In genomic region chr22:30243671-30244465, GRCh38 we compare ENCODE assay signal across 17 cellular contexts. TPM values are rescaled to one million over a fixed set of nuclear protein-coding genes. Genes with fewer than 3 reads are reported as not detected.
DNase-seq lines count a peak whose midpoint lies in the region; ATAC-seq, FAIRE-seq and TF ChIP-seq lines count a peak whose summit lies in the region.
"Had no signal": no experiment of that assay in that cellular context is flagged by ENCODE, and none has a peak within 500 bp of the region (broad histone marks: within the 10 kb centered on the region; RNA-seq: fewer than 3 reads in every experiment).

No MANE protein-coding gene starts in this region.

- FAIRE-seq in A549 (lab: Jason Lieb, UNC): no peak
- FAIRE-seq: endothelial cell of umbilical vein, islet of Langerhans had no signal

- H3K27ac ChIP-seq in A549: peak overlapping the region; percentile 99 to 100; a peak in 5 of 6 replicates
- no peak overlapping the region for H3K27ac ChIP-seq in CD4-positive, CD25-positive, alpha-beta regulatory T cell (ENCODE audit: insufficient read depth, low read length, poor library complexity, severe bottlenecking)
- H3K27ac ChIP-seq in CD8-positive, alpha-beta T cell (ENCODE audit: low read depth, low read length): no peak overlapping the region
- H3K27ac ChIP-seq: GM23248, upper lobe of right lung had no signal

- H3K4me3 ChIP-seq in A549: no peak overlapping the region
- no peak overlapping the region for H3K4me3 ChIP-seq in CD4-positive, CD25-positive, alpha-beta regulatory T cell (ENCODE audit: low read depth, low read length)
- H3K4me3 ChIP-seq in CD8-positive, alpha-beta T cell (ENCODE audit: low read depth, low read length): no peak overlapping the region
- H3K4me3 ChIP-seq: GM23248, upper lobe of right lung had no signal

- H3K36me3 Mint-ChIP-seq in CD4-positive, CD25-positive, alpha-beta regulatory T cell: no peaks in the 10 kb centered on the region
- peaks cover 54% of the 10 kb centered on the region for H3K36me3 Mint-ChIP-seq in activated CD8-positive, alpha-beta T cell treated with anti-CD3 and anti-CD28 coated beads for 36 hours (ENCODE audit: low read depth)
- H3K36me3 Mint-ChIP-seq in CD8-positive, alpha-beta T cell: no peaks in the 10 kb centered on the region

- ATAC-seq in A549: no peak
- ATAC-seq in CD4-positive, CD25-positive, alpha-beta regulatory T cell (ENCODE audit: low read depth in 2 of 2): no peak
- ATAC-seq in activated CD8-positive, alpha-beta T cell treated with anti-CD3 and anti-CD28 coated beads for 36 hours: no peak
- no peak for ATAC-seq in HG03175 (IDR thresholded peaks at IDR 0.05; ENCODE audit: unreplicated experiment)
- ATAC-seq in CD8-positive, alpha-beta T cell: no peak
- ATAC-seq: upper lobe of right lung had no signal

- no peak for TF ChIP-seq EP300 in A549 (IDR thresholded peaks at IDR 0.05)

- TF ChIP-seq RAD21 in A549 (conservative IDR thresholded peaks at IDR 0.05 in 1 of 2, IDR thresholded peaks at IDR 0.05 in 1 of 2): no peak

- H3K9me3 Mint-ChIP-seq in CD4-positive, CD25-positive, alpha-beta regulatory T cell: no peaks in the 10 kb centered on the region
- no peaks in the 10 kb centered on the region for H3K9me3 Mint-ChIP-seq in activated CD8-positive, alpha-beta T cell treated with anti-CD3 and anti-CD28 coated beads for 36 hours
- H3K9me3 Mint-ChIP-seq in CD8-positive, alpha-beta T cell: no peaks in the 10 kb centered on the region

- peaks cover 100% of the 10 kb centered on the region for H3K4me1 ChIP-seq in A549
- H3K4me1 ChIP-seq in CD4-positive, CD25-positive, alpha-beta regulatory T cell (ENCODE audit: control insufficient read depth, insufficient read depth, low read length, poor library complexity, severe bottlenecking): peaks cover 25% of the 10 kb centered on the region
- peaks cover 23% of the 10 kb centered on the region for H3K4me1 ChIP-seq in CD8-positive, alpha-beta T cell (ENCODE audit: insufficient read depth, low read length)

- WGBS in A549 (ENCODE audit: missing lambda C conversion rate): 89% methylated on average over 25 of the region's 32 CpGs

- no peaks in the 10 kb centered on the region for H3K9me3 ChIP-seq in A549
- no peaks in the 10 kb centered on the region for H3K9me3 ChIP-seq in CD4-positive, CD25-positive, alpha-beta regulatory T cell (ENCODE audit: control insufficient read depth in 2 of 2, low read length in 2 of 2)
- H3K9me3 ChIP-seq in CD8-positive, alpha-beta T cell (ENCODE audit: low read length): no peaks in the 10 kb centered on the region
- H3K9me3 ChIP-seq: upper lobe of right lung had no signal

- H3K4me1 Mint-ChIP-seq in CD4-positive, CD25-positive, alpha-beta regulatory T cell: peaks cover 0 to 38% (median 23%) of the 10 kb centered on the region in 4 donors
- H3K4me1 Mint-ChIP-seq in activated CD8-positive, alpha-beta T cell treated with anti-CD3 and anti-CD28 coated beads for 36 hours (ENCODE audit: low read depth): peaks cover 46% of the 10 kb centered on the region
- peaks cover 16% of the 10 kb centered on the region for H3K4me1 Mint-ChIP-seq in CD8-positive, alpha-beta T cell (ENCODE audit: low read depth)

- no peaks in the 10 kb centered on the region for H3K36me3 ChIP-seq in CD4-positive, CD25-positive, alpha-beta regulatory T cell (ENCODE audit: control insufficient read depth, insufficient read depth, low read length)
- no peaks in the 10 kb centered on the region for H3K36me3 ChIP-seq in CD8-positive, alpha-beta T cell (ENCODE audit: insufficient read depth, low read length)
- H3K36me3 ChIP-seq: upper lobe of right lung had no signal

- TF ChIP-seq POLR2A in A549 (IDR thresholded peaks at IDR 0.05; ENCODE audit: low read length): no peak

- intact Hi-C loops in activated CD8-positive, alpha-beta T cell treated with anti-CD3 and anti-CD28 coated beads for 36 hours (cut with micrococcal nuclease): no loop called here
- intact Hi-C loops in CD8-positive, alpha-beta T cell (cut with DNase I, micrococcal nuclease): no loop called here

- POLR2A ChIA-PET in A549 (lab: Yijun Ruan, JAX): no interaction called here
- POLR2A ChIA-PET in activated CD8-positive, alpha-beta T cell treated with anti-CD3 and anti-CD28 coated beads for 36 hours (lab: Charles Lee): interaction anchor here (4.3 kb wide), 1 partner anchor 7 kb away, joined by 20 read pairs; no protein-coding TSS in a partner anchor
- POLR2A ChIA-PET in CD8-positive, alpha-beta T cell (lab: Charles Lee): no interaction called here

- H3K4me2 ChIP-seq in A549: no peak overlapping the region; the same call in 2 of the 3 replicates

- CTCF ChIA-PET in A549 (lab: Yijun Ruan, JAX): interaction anchor here (0.7 to 3.3 kb wide), 4 partner anchors 10 to 1054 kb away, joined by 3 to 14 read pairs (median 7); no protein-coding TSS in a partner anchor
- CTCF ChIA-PET in activated CD8-positive, alpha-beta T cell treated with anti-CD3 and anti-CD28 coated beads for 36 hours (lab: Charles Lee): interaction anchor here (1.0 to 3.6 kb wide), 2 partner anchors 48 to 136 kb away, joined by 4 to 10 read pairs; no protein-coding TSS in a partner anchor
- CTCF ChIA-PET in CD8-positive, alpha-beta T cell (lab: Charles Lee): interaction anchor here (0.8 to 1.8 kb wide), 4 partner anchors 20 to 242 kb away, joined by 3 to 6 read pairs (median 4); no protein-coding TSS in a partner anchor

- peaks cover 13% of the 10 kb centered on the region for H3K27me3 Mint-ChIP-seq in CD4-positive, CD25-positive, alpha-beta regulatory T cell
- peaks cover 1% of the 10 kb centered on the region for H3K27me3 Mint-ChIP-seq in activated CD8-positive, alpha-beta T cell treated with anti-CD3 and anti-CD28 coated beads for 36 hours
- peaks cover 16% of the 10 kb centered on the region for H3K27me3 Mint-ChIP-seq in CD8-positive, alpha-beta T cell (ENCODE audit: low read depth)

- peak overlapping the region; percentile 30 to 85 (median 62) for H3K4me3 Mint-ChIP-seq in CD4-positive, CD25-positive, alpha-beta regulatory T cell
- peak overlapping the region; percentile 97 for H3K4me3 Mint-ChIP-seq in activated CD8-positive, alpha-beta T cell treated with anti-CD3 and anti-CD28 coated beads for 36 hours
- no peak overlapping the region for H3K4me3 Mint-ChIP-seq in CD8-positive, alpha-beta T cell

- no peak for TF ChIP-seq CTCF in A549 (IDR thresholded peaks at IDR 0.05)
- no peak for TF ChIP-seq CTCF in activated CD8-positive, alpha-beta T cell treated with anti-CD3 and anti-CD28 coated beads for 36 hours (IDR thresholded peaks at IDR 0.05)
- TF ChIP-seq CTCF in CD8-positive, alpha-beta T cell (IDR thresholded peaks at IDR 0.05): no peak

- H3K27ac Mint-ChIP-seq in CD4-positive, CD25-positive, alpha-beta regulatory T cell: peak overlapping the region in 2 of 3 donors; percentile 51 to 95
- peak overlapping the region; percentile 94 for H3K27ac Mint-ChIP-seq in activated CD8-positive, alpha-beta T cell treated with anti-CD3 and anti-CD28 coated beads for 36 hours
- no peak overlapping the region for H3K27ac Mint-ChIP-seq in CD8-positive, alpha-beta T cell

- no peak for DNase-seq in A549 (ENCODE audit: low read depth in 1 of 2, low spot score in 1 of 2)
- DNase-seq in CD4-positive, CD25-positive, alpha-beta regulatory T cell: no peak
- DNase-seq in activated CD8-positive, alpha-beta T cell treated with anti-CD3 and anti-CD28 coated beads for 36 hours: no peak
- DNase-seq in kidney tubule cell (ENCODE audit: low spot score): peak; percentile 33
- DNase-seq in NCI-H1417 treated with DMSO at 0.1 percent for 48 hours (lab: John Stamatoyannopoulos, UW): no peak
- no peak for DNase-seq in CD8-positive, alpha-beta T cell
- DNase-seq: activated effector memory CD4-positive, alpha-beta T cell treated with anti-CD3 and anti-CD28 coated beads, Interleukin-2, amount 50 U/mL, for 16 hours; GF-D8; GM23248; midbrain; NCI-H1417; NCI-H510A; upper lobe of right lung had no signal

- H3K27me3 ChIP-seq in CD4-positive, CD25-positive, alpha-beta regulatory T cell (ENCODE audit: control insufficient read depth, insufficient read depth, low read length): no peaks in the 10 kb centered on the region
- no peaks in the 10 kb centered on the region for H3K27me3 ChIP-seq in CD8-positive, alpha-beta T cell (ENCODE audit: insufficient read depth, low read length)

TF ChIP-seq in A549, 52 proteins besides CTCF, POLR2A, EP300 and RAD21 (continues in another document):
- TF ChIP-seq RCOR1 (IDR thresholded peaks at IDR 0.05; ENCODE audit: low read depth, low read length) (no peak), NR3C1 (IDR thresholded peaks at IDR 0.05) (no peak)

RNA-seq across cellular contexts. Expression of gene LIF, which starts 2.7 kb away (rescaled TPM):
- polyA plus RNA-seq in A549 (2011; rRNA removed) (54.5 and 64.7 TPM in 2 replicates), A549 (2017; fragmentation: RNase III; extraction: RNeasy Plus Mini Kit Qiagen cat#74134 plus additional on column Dnase treatment) (40.7 to 49.3 TPM (median 44.3 TPM) in 3 replicates)
- 53.0 and 70.6 TPM in 2 replicates for polyA plus RNA-seq in A549 (2012; cell fraction: cytosol; rRNA removed)
- polyA plus RNA-seq in A549 (2012; cell fraction: nucleus; rRNA removed): 279 and 384 TPM in 2 replicates
- polyA minus RNA-seq in A549 (2011; rRNA and poly(A)+ RNA removed): 62.7 and 126 TPM in 2 replicates
- total RNA-seq in CD4-positive, CD25-positive, alpha-beta regulatory T cell: 0.96 TPM
- not detected for polyA plus RNA-seq in CD4-positive, CD25-positive, alpha-beta regulatory T cell
- total RNA-seq in activated CD8-positive, alpha-beta T cell treated with anti-CD3 and anti-CD28 coated beads for 36 hours: 100 to 1,000 TPM; 160 to 161 TPM
- under 1 TPM; 0.30 to 0.42 TPM for total RNA-seq in CD8-positive, alpha-beta T cell

RNA-seq across cellular contexts. Expression of gene OSM, which starts 22.8 kb away (rescaled TPM):
- polyA plus RNA-seq in A549 (2011; rRNA removed): not detected in 2 replicates
- polyA plus RNA-seq in A549 (2012; cell fraction: cytosol; rRNA removed): 0.03 and 0.09 TPM in 2 replicates
- 0.47 and 0.49 TPM in 2 replicates for polyA plus RNA-seq in A549 (2012; cell fraction: nucleus; rRNA removed)
- polyA plus RNA-seq in A549 (2017; fragmentation: RNase III; extraction: RNeasy Plus Mini Kit Qiagen cat#74134 plus additional on column Dnase treatment): not detected in 3 replicates
- not detected in 2 replicates for polyA minus RNA-seq in A549 (2011; rRNA and poly(A)+ RNA removed)
- 24.0 TPM for total RNA-seq in CD4-positive, CD25-positive, alpha-beta regulatory T cell
- polyA plus RNA-seq in CD4-positive, CD25-positive, alpha-beta regulatory T cell: 1 to 10 TPM; 2.4 to 7.0 (median 4.8) TPM
- 10 to 100 TPM; 44.3 to 45.7 TPM for total RNA-seq in activated CD8-positive, alpha-beta T cell treated with anti-CD3 and anti-CD28 coated beads for 36 hours
- 10 to 100 TPM; 26.1 to 26.5 TPM for total RNA-seq in CD8-positive, alpha-beta T cell
- total RNA-seq: endothelial cell of umbilical vein, glomerular endothelial cell, GM23248 had no signal
- polyA plus RNA-seq: endothelial cell of umbilical vein, GM23248 had no signal

RNA-seq across cellular contexts. Expression of gene CASTOR1, which starts 45.4 kb away (rescaled TPM):
- polyA plus RNA-seq in A549 (2011; rRNA removed): 11.3 and 12.2 TPM in 2 replicates
- polyA plus RNA-seq in A549 (2012; cell fraction: cytosol; rRNA removed): 15.9 and 17.8 TPM in 2 replicates
- 32.2 and 52.9 TPM in 2 replicates for polyA plus RNA-seq in A549 (2012; cell fraction: nucleus; rRNA removed)
- polyA plus RNA-seq in A549 (2017; fragmentation: RNase III; extraction: RNeasy Plus Mini Kit Qiagen cat#74134 plus additional on column Dnase treatment): 4.7 to 6.6 TPM (median 5.5 TPM) in 3 replicates
- polyA minus RNA-seq in A549 (2011; rRNA and poly(A)+ RNA removed): 6.0 and 9.2 TPM in 2 replicates
- total RNA-seq in CD4-positive, CD25-positive, alpha-beta regulatory T cell: 18.7 TPM
- 10 to 100 TPM; 10.9 to 16.4 (median 12.1) TPM for polyA plus RNA-seq in CD4-positive, CD25-positive, alpha-beta regulatory T cell
- 1 to 10 TPM; 4.2 to 5.1 TPM for total RNA-seq in activated CD8-positive, alpha-beta T cell treated with anti-CD3 and anti-CD28 coated beads for 36 hours
- 10 to 100 TPM; 17.2 to 21.9 TPM for total RNA-seq in CD8-positive, alpha-beta T cell

Comparison
In these comparisons a context has a peak if more than half of its experiments do, and no peak if none do; other contexts are left out.
1. H3K27ac ChIP-seq: peak in A549 (2 of 2); none in CD4-positive, CD25-positive, alpha-beta regulatory T cell (single experiment) and CD8-positive, alpha-beta T cell (single experiment).
2. RNA of gene LIF, which starts 2.7 kb away (total RNA-seq): 160 to 161 TPM in activated CD8-positive, alpha-beta T cell treated with anti-CD3 and anti-CD28 coated beads for 36 hours; 0.96 TPM in CD4-positive, CD25-positive, alpha-beta regulatory T cell (single experiment) and 0.30 to 0.42 TPM in CD8-positive, alpha-beta T cell; every median in the first group is over 10 times any median in the second.